ENCODE assay signal across 10 cellular contexts in the genomic region with DNA sequence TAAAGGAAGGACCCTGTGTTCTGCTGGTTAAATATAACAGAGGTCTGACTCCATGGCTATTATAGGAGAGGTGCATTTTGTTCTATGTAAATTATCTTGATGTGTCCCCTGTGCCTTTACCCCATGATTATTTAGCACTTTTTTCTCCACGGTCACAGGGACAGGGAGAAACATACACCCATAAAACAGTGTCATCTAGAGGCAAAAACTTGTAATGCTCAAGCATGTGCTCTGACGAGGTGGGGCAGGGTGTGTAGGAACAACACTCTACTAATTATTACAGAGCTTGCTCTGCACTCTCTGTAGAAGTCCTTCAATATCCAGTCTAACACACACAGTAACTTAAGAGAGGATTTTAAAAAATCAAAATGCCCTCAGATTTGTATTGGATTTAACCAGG.
DNase-seq lines count a peak whose midpoint lies in the region; ATAC-seq and TF ChIP-seq lines count a peak whose summit lies in the region.
"Had no signal": no experiment of that assay in that cellular context is flagged by ENCODE, and none has a peak within 500 bp of the region (broad histone marks: within the 10 kb centered on the region; RNA-seq: fewer than 3 reads in every experiment).

No MANE protein-coding gene starts in this region.

- H3K4me1 ChIP-seq in DOHH2 (ENCODE audit: control insufficient read depth, low read length): peaks cover 30% of the 10 kb centered on the region
- H3K4me1 ChIP-seq in mucosa of rectum (ENCODE audit: control insufficient read depth in 2 of 2, insufficient read depth in 2 of 2, low read length in 2 of 2): peaks cover 18 to 46% of the 10 kb centered on the region in 2 donors

- no peaks in the 10 kb centered on the region for H3F3A ChIP-seq in DOHH2 (ENCODE audit: control insufficient read depth, insufficient read depth)

- peak; percentile 55 for TF ChIP-seq RAD21 in Ishikawa (IDR thresholded peaks at IDR 0.05; ENCODE audit: low read depth)

- H3K79me2 ChIP-seq in DOHH2 (ENCODE audit: control insufficient read depth, low read length): peaks cover 66% of the 10 kb centered on the region

- H3K9me3 ChIP-seq in DOHH2 (ENCODE audit: control insufficient read depth, insufficient read depth, low read length) (no peaks in the 10 kb centered on the region), mucosa of rectum (ENCODE audit: control insufficient read depth in 2 of 2, low read length in 2 of 2) (no peaks in the 10 kb centered on the region)

- H3K36me3 ChIP-seq in DOHH2 (ENCODE audit: control insufficient read depth, low read length) (peaks cover 6% of the 10 kb centered on the region), mucosa of rectum (ENCODE audit: control insufficient read depth in 2 of 2, insufficient read depth in 2 of 2, low read length in 2 of 2) (peaks cover 0 to 5% of the 10 kb centered on the region in 2 donors)

- no peaks in the 10 kb centered on the region for H4K20me1 ChIP-seq in DOHH2 (ENCODE audit: control insufficient read depth, insufficient read depth, low read depth, low read length)

- H3K27ac ChIP-seq in DOHH2 (ENCODE audit: low read depth, low read length) (no peak overlapping the region), mucosa of rectum (ENCODE audit: low read depth in 2 of 2, low read length in 2 of 2) (peak overlapping the region; percentile 13 to 70)

- H3K4me2 ChIP-seq in DOHH2 (ENCODE audit: low read length): no peak overlapping the region

- H3K27me3 ChIP-seq in DOHH2 (ENCODE audit: control insufficient read depth, low read length) (no peaks in the 10 kb centered on the region), mucosa of rectum (ENCODE audit: control insufficient read depth in 2 of 2, insufficient read depth in 2 of 2, low read length in 2 of 2) (no peaks in the 10 kb centered on the region)

- H3K9ac ChIP-seq in mucosa of rectum (ENCODE audit: low read depth in 1 of 2, low read length in 2 of 2): peak overlapping the region in 1 of 2 donors; percentile 50

- DNase-seq in cardiac fibroblast (ENCODE audit: low read depth in 2 of 2) (peak in 1 of 2 donors; percentile 31), NCI-H82 (lab: John Stamatoyannopoulos, UW) (no peak), inferior parietal cortex (ENCODE audit: extremely low spot score) (no peak), hypothalamus (lab: John Stamatoyannopoulos, UW) (no peak)
- DNase-seq: amniotic stem cell, kidney glomerular epithelial cell had no signal

- TF ChIP-seq EP300 in Ishikawa (IDR thresholded peaks at IDR 0.05; ENCODE audit: borderline replicate concordance): no peak

- ATAC-seq in GM19397 (IDR thresholded peaks at IDR 0.05; ENCODE audit: unreplicated experiment): no peak

- H3K9me2 ChIP-seq in DOHH2 (replicated peaks; ENCODE audit: control insufficient read depth, low read length): no peaks in the 10 kb centered on the region

- H3K4me3 ChIP-seq in DOHH2 (ENCODE audit: low read length): no peak overlapping the region
- no peak overlapping the region for H3K4me3 ChIP-seq in cardiac fibroblast (replicated peaks in 1 of 2; ENCODE audit: low read depth in 2 of 2, low read length in 2 of 2)
- H3K4me3 ChIP-seq in mucosa of rectum (ENCODE audit: low read length in 2 of 2): no peak overlapping the region

- TF ChIP-seq CTCF in DOHH2 (IDR thresholded peaks at IDR 0.05; ENCODE audit: low read depth, low read length, poor library complexity, severe bottlenecking): peak; percentile 58
- peak; percentile 44 for TF ChIP-seq CTCF in cardiac fibroblast (IDR thresholded peaks at IDR 0.05; ENCODE audit: low read depth, low read length)

TF ChIP-seq in Ishikawa, 13 proteins besides CTCF, POLR2A, EP300 and RAD21:
- no peak for TF ChIP-seq YY1 (IDR thresholded peaks at IDR 0.05; ENCODE audit: low read depth)
- TF ChIP-seq TEAD4 (IDR thresholded peaks at IDR 0.05): no peak
- no peak for TF ChIP-seq TCF12 (IDR thresholded peaks at IDR 0.05; ENCODE audit: low read depth)
- TF ChIP-seq NFIC (IDR thresholded peaks at IDR 0.05): no peak
- no peak for TF ChIP-seq ZBTB7A (IDR thresholded peaks at IDR 0.05; ENCODE audit: low read depth)
- TF ChIP-seq, protein P1, sequence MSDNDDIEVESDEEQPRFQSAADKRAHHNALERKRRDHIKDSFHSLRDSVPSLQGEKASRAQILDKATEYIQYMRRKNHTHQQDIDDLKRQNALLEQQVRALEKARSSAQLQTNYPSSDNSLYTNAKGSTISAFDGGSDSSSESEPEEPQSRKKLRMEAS (IDR thresholded peaks at IDR 0.05): no peak
- no peak for TF ChIP-seq CEBPB (IDR thresholded peaks at IDR 0.05)
- no peak for TF ChIP-seq FOXM1 (IDR thresholded peaks at IDR 0.05; ENCODE audit: borderline replicate concordance, low read depth)
- no peak for TF ChIP-seq TAF1 (IDR thresholded peaks at IDR 0.05; ENCODE audit: low read depth)
